In genomic region chr9:131402073-131402472, GRCh38 we compare ENCODE assay signal across 9 cellular contexts. TPM values are rescaled to one million over a fixed set of nuclear protein-coding genes. Genes with fewer than 3 reads are reported as not detected.
DNase-seq lines count a peak whose midpoint lies in the region; ATAC-seq and TF ChIP-seq lines count a peak whose summit lies in the region.
"Had no signal": no experiment of that assay in that cellular context is flagged by ENCODE, and none has a peak within 500 bp of the region (broad histone marks: within the 10 kb centered on the region; RNA-seq: fewer than 3 reads in every experiment).

No MANE protein-coding gene starts in this region.

- no peaks in the 10 kb centered on the region for H3K9me3 ChIP-seq in SU-DHL-6 (ENCODE audit: insufficient read depth, low read length)
- no peaks in the 10 kb centered on the region for H3K9me3 ChIP-seq in stomach
- H3K9me3 ChIP-seq: mucosa of descending colon had no signal

- DNase-seq in NCI-H1092 treated with DMSO at 0.1 percent for 48 hours (lab: John Stamatoyannopoulos, UW) (peak; percentile 17), NCI-H1092 (lab: John Stamatoyannopoulos, UW) (no peak), foreskin fibroblast (peak; percentile 67 to 77), stomach (no peak), NCI-H128 (lab: John Stamatoyannopoulos, UW; ENCODE audit: unreplicated experiment) (no peak)

- H4K20me1 ChIP-seq in SU-DHL-6 (ENCODE audit: low read depth, low read length), result peaks cover 39% of the 10 kb centered on the region

- TF ChIP-seq EP300 in stomach (IDR thresholded peaks at IDR 0.05), result no peak

- peak overlapping the region; percentile 33 for H3K4me2 ChIP-seq in SU-DHL-6 (ENCODE audit: low read depth, low read length, poor library complexity, severe bottlenecking)

- no peak overlapping the region for H2AFZ ChIP-seq in SU-DHL-6 (ENCODE audit: low read depth, low read length, severe bottlenecking)

- H3K4me3 ChIP-seq in SU-DHL-6 (ENCODE audit: insufficient read depth, low read length, poor library complexity, severe bottlenecking), result no peak overlapping the region
- H3K4me3 ChIP-seq in foreskin fibroblast (ENCODE audit: low read depth in 1 of 2, low read length in 2 of 2), result peak overlapping the region; percentile 20 to 33
- peak overlapping the region in 1 of 4 donors; percentile 20 for H3K4me3 ChIP-seq in stomach
- H3K4me3 ChIP-seq: mucosa of descending colon had no signal

- H3K36me3 ChIP-seq in SU-DHL-6 (ENCODE audit: low read length), result no peaks in the 10 kb centered on the region
- H3K36me3 ChIP-seq in stomach, result no peaks in the 10 kb centered on the region

- peaks cover 99% of the 10 kb centered on the region for H3K79me2 ChIP-seq in SU-DHL-6 (ENCODE audit: insufficient read depth, low read length)

- no peaks in the 10 kb centered on the region for H3K27me3 ChIP-seq in SU-DHL-6 (ENCODE audit: low read length)
- H3K27me3 ChIP-seq in stomach, result no peaks in the 10 kb centered on the region

- TF ChIP-seq CTCF in SU-DHL-6 (IDR thresholded peaks at IDR 0.05; ENCODE audit: insufficient read depth, low read length, poor library complexity, severe bottlenecking), result no peak
- TF ChIP-seq CTCF in foreskin fibroblast (IDR thresholded peaks at IDR 0.05; ENCODE audit: low read depth, low read length), result no peak
- TF ChIP-seq CTCF in stomach (IDR thresholded peaks at IDR 0.05), result no peak

- no peak for TF ChIP-seq POLR2A in stomach (IDR thresholded peaks at IDR 0.05)

- H3K9ac ChIP-seq in SU-DHL-6 (ENCODE audit: low read length), result no peak overlapping the region

- intact Hi-C loops in stomach (cut with DNase I; ENCODE audit: low total_unique reads), result no loop called here

- H3K9me2 ChIP-seq in SU-DHL-6 (replicated peaks; ENCODE audit: insufficient read depth, low read length), result no peaks in the 10 kb centered on the region

- H3K27ac ChIP-seq in SU-DHL-6 (ENCODE audit: low read depth, low read length) (peak overlapping the region; percentile 30; the same call in 1 of the 2 replicates), stomach (peak overlapping the region in 4 of 5 donors; percentile 74 to 84 (median 80))

- WGBS in stomach, 5 donors, result 73 to 80% (median 77%) methylated on average over 6 of the region's 6 CpGs

- peaks cover 88 to 100% (median 94%) of the 10 kb centered on the region in 4 donors for H3K4me1 ChIP-seq in stomach

- no peak for ATAC-seq in GM21528 (IDR thresholded peaks at IDR 0.05; ENCODE audit: low FRiP score, unreplicated experiment)
- ATAC-seq in GM21526 (IDR thresholded peaks at IDR 0.05; ENCODE audit: low FRiP score, unreplicated experiment), result no peak

- H3F3A ChIP-seq in SU-DHL-6 (ENCODE audit: insufficient read depth), result peaks cover 12% of the 10 kb centered on the region; the same call in 1 of the 2 replicates

RNA-seq across cellular contexts. Expression of gene PRRC2B, which starts 8.2 kb away (rescaled TPM):
- total RNA-seq in stomach, result 100 to 1,000 TPM in 3 of 5 donors, 10 to 100 TPM in 2; 70.6 to 251 (median 135) TPM
- polyA plus RNA-seq in stomach, result 10 to 100 TPM; 26.3 to 36.4 (median 30.5) TPM

Comparison
In these comparisons a context has a peak if more than half of its experiments do, and no peak if none do; other contexts are left out.
1. DNase-seq: peak in NCI-H1092 treated with DMSO at 0.1 percent for 48 hours (single experiment) and foreskin fibroblast (2 of 2); none in NCI-H1092 (single experiment), stomach (single experiment) and NCI-H128 (single experiment).